ENCODE assay signal across 34 cellular contexts in the genomic region with DNA sequence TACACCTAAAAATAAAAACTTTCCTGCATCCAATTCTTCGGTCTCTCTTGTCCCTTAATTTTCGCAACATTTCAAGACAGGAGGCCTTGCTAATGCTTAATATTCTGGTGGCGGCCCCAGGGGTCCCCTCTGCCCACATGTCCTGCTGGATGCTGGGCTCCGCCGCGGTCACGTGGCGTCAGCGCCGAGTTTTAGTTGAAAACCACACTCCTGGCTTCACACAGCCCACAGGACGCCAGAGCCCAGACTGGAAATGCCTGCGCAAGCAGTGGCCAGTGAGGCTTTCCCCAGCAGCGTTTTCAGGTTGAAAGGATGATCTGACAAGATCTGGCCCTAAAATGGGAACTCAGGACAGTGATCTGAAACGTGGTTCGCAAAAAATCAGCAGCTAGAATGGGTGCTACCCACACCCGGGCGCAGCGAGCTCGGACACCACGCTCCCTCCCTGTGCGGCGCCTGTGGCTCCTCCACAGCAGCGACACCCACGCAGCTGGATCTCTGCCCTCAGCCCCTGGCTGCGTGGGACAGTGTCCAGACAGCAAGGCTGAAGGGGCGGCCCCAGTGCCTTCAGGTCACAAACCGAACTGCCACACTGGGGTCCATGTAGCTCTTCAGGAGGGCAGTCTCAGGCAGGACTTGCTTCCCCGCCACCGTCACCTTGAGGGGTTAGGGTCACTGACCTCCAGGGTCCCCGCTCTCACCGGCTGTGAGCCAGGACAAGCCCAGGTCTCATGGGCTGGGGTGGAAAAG. TPM values are rescaled to one million over a fixed set of nuclear protein-coding genes. Genes with fewer than 3 reads are reported as not detected.
"Had no signal": no experiment of that assay in that cellular context is flagged by ENCODE, and none has a peak within 500 bp of the region (broad histone marks: within the 10 kb centered on the region; RNA-seq: fewer than 3 reads in every experiment).

No MANE protein-coding gene starts in this region.

- H3K27me3 Mint-ChIP-seq: activated CD4-positive, alpha-beta memory T cell treated with anti-CD3 and anti-CD28 coated beads for 36 hours; activated CD4-positive, alpha-beta T cell treated with anti-CD3 and anti-CD28 coated beads, Interleukin-2, amount 10 ng/mL, durations not matched to agents 24 days and 14 days; memory B cell; naive thymus-derived CD4-positive, alpha-beta T cell; T-helper 17 cell; type B pancreatic cell had no signal

- H3K9me3 ChIP-seq: pancreas, prostate gland, testis had no signal

- H3K4me3 ChIP-seq: pancreas, prostate gland, sigmoid colon, testis, uterus had no signal

- DNase-seq: activated CD4-positive, alpha-beta memory T cell treated with anti-CD3 and anti-CD28 coated beads for 36 hours; activated CD4-positive, alpha-beta T cell treated with anti-CD3 and anti-CD28 coated beads, Interleukin-2, amount 10 ng/mL, durations not matched to agents 24 days and 14 days; activated CD4-positive, CD25-positive, alpha-beta regulatory T cell treated with anti-CD3 and anti-CD28 coated beads, Interleukin-2, amount 50 U/mL, for 72 hours; activated naive CD4-positive, alpha-beta T cell treated with anti-CD3 and anti-CD28 coated beads, Interleukin-2, amount 50 U/mL, for 16 hours; activated T-cell treated with anti-CD3 and anti-CD28 coated beads for 4 hours; activated T-cell treated with anti-CD3 and anti-CD28 coated beads, Interleukin-2, amount 50 U/mL, for 72 hours; amygdala; caudate nucleus; cortex of kidney; foreskin fibroblast; head of caudate nucleus; hypothalamus; immature natural killer cell; midbrain; nucleus accumbens; pancreas; retina; sigmoid colon; small intestine; stimulated activated CD4-positive, alpha-beta T cell treated with anti-CD3 and anti-CD28 coated beads, Interleukin-1b, Interleukin-23, amount 100 ng/mL, for 48 hours; stimulated activated CD4-positive, alpha-beta T cell treated with anti-CD3 and anti-CD28 coated beads, Interleukin-4, amount 100 ng/mL, for 4 hours; stimulated activated naive CD4-positive, alpha-beta T cell; T-helper 17 cell; T1000; testis; uterus had no signal

- ATAC-seq: activated T-cell treated with anti-CD3 and anti-CD28 coated beads, Interleukin-2, amount 50 U/mL, for 72 hours; esophagus mucosa; naive thymus-derived CD4-positive, alpha-beta T cell; T-helper 17 cell had no signal

- FAIRE-seq: pancreas, small intestine had no signal

- H3K27ac ChIP-seq: pancreas, prostate gland, sigmoid colon, testis, uterus had no signal

- H3K36me3 ChIP-seq: uterus had no signal

- H3K27ac Mint-ChIP-seq: activated CD4-positive, alpha-beta memory T cell treated with anti-CD3 and anti-CD28 coated beads for 36 hours; activated CD4-positive, alpha-beta T cell treated with anti-CD3 and anti-CD28 coated beads, Interleukin-2, amount 10 ng/mL, durations not matched to agents 24 days and 14 days; activated T-cell treated with anti-CD3 and anti-CD28 coated beads, Interleukin-2, amount 50 U/mL, for 72 hours; immature natural killer cell; memory B cell; T-helper 17 cell; type B pancreatic cell had no signal

- H3K4me3 Mint-ChIP-seq: activated CD4-positive, alpha-beta memory T cell treated with anti-CD3 and anti-CD28 coated beads for 36 hours; activated CD4-positive, alpha-beta T cell treated with anti-CD3 and anti-CD28 coated beads, Interleukin-2, amount 10 ng/mL, durations not matched to agents 24 days and 14 days; activated T-cell treated with anti-CD3 and anti-CD28 coated beads, Interleukin-2, amount 50 U/mL, for 72 hours; immature natural killer cell; memory B cell; naive thymus-derived CD4-positive, alpha-beta T cell; T-helper 17 cell; type B pancreatic cell had no signal

- H3K4me1 ChIP-seq: pancreas, prostate gland, sigmoid colon, testis, uterus had no signal

- H3K4me1 Mint-ChIP-seq: memory B cell; naive thymus-derived CD4-positive, alpha-beta T cell; T-helper 17 cell had no signal

- H3K27me3 ChIP-seq: pancreas, sigmoid colon, testis, uterus had no signal

RNA-seq across cellular contexts. Expression of a gene that starts 34.2 kb away (rescaled TPM):
- total RNA-seq: chondrocyte had no signal

RNA-seq across cellular contexts. Expression of a gene that starts 51.5 kb away (rescaled TPM):
- total RNA-seq: activated CD4-positive, alpha-beta memory T cell treated with anti-CD3 and anti-CD28 coated beads for 36 hours; activated CD4-positive, alpha-beta T cell treated with anti-CD3 and anti-CD28 coated beads, Interleukin-2, amount 10 ng/mL, durations not matched to agents 24 days and 14 days; activated T-cell treated with anti-CD3 and anti-CD28 coated beads, Interleukin-2, amount 50 U/mL, for 72 hours; chondrocyte; esophagus mucosa; kidney epithelial cell; naive thymus-derived CD4-positive, alpha-beta T cell; pancreas; prostate gland; sigmoid colon; T-helper 17 cell; uterus had no signal
- polyA plus RNA-seq: immature natural killer cell; naive thymus-derived CD4-positive, alpha-beta T cell; neural cell; sigmoid colon; small intestine had no signal
